8 cellular contexts compared by ENCODE assay signal in the genomic region with DNA sequence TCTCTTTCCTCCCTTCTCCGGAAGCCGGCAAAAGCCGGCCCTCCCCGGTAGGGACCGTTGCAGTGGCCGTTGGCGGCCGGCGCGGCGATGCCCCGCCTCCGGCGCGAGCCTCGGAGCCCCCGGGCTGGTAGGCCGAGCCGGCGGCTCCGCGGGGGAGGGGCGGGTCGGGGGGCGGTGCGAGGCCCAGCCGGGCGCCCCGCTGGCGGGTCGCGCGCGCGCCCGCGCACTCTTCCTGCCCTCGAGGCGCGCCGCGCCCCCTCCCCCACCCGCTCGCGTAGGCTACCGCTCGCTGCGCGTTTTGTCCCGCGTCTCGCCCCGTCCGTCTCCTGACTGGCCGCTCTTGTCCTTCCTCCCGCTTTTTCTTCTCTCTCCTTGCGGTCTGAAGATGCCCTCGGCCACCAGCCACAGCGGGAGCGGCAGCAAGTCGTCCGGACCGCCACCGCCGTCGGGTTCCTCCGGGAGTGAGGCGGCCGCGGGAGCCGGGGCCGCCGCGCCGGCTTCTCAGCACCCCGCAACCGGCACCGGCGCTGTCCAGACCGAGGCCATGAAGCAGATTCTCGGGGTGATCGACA. TPM values are rescaled to one million over a fixed set of nuclear protein-coding genes. Genes with fewer than 3 reads are reported as not detected.
DNase-seq lines count a peak whose midpoint lies in the region; ATAC-seq and TF ChIP-seq lines count a peak whose summit lies in the region.

No MANE protein-coding gene starts in this region.

- no peaks in the 10 kb centered on the region for H3K9me3 Mint-ChIP-seq in Caco-2 (ENCODE audit: unreplicated experiment)

- peak overlapping the region; percentile 87 for H3K4me2 ChIP-seq in OCI-LY3 (ENCODE audit: low read length)

- BruUV-seq in Caco-2 (replicated peaks; lab: Mats Ljungman, UMichigan): no TSS peak

- CTCF ChIA-PET in Caco-2 (lab: Charles Lee): interaction anchor here (1.0 to 1.4 kb wide), 2 partner anchors 24 to 53 kb away, joined by 3 to 7 read pairs; partner anchors contain the start of gene NAT10

- H3K4me1 Mint-ChIP-seq in Caco-2 (ENCODE audit: low read depth, unreplicated experiment): peaks cover 14% of the 10 kb centered on the region

- H3K27me3 ChIP-seq in Caco-2 (replicated peaks; ENCODE audit: control insufficient read depth, insufficient read depth, low read length) (no peaks in the 10 kb centered on the region), OCI-LY3 (ENCODE audit: low read depth, low read length) (no peaks in the 10 kb centered on the region), mucosa of stomach (ENCODE audit: control insufficient read depth, insufficient read depth, low read length) (no peaks in the 10 kb centered on the region)

- peak overlapping the region; percentile 98 for H3K4me3 Mint-ChIP-seq in Caco-2 (ENCODE audit: unreplicated experiment)

- H4K20me1 ChIP-seq in OCI-LY3 (ENCODE audit: insufficient read depth, low read length): peaks cover 27% of the 10 kb centered on the region

- peak overlapping the region; percentile 97 for H3K27ac Mint-ChIP-seq in Caco-2 (ENCODE audit: unreplicated experiment)

- H3K4me3 ChIP-seq in Caco-2 (ENCODE audit: low read depth, low read length) (peak overlapping the region; percentile 94), OCI-LY3 (ENCODE audit: low read length) (peak overlapping the region; percentile 96), mucosa of stomach (ENCODE audit: low read length) (peak overlapping the region; percentile 83)

- peaks cover 42% of the 10 kb centered on the region for H3K36me3 Mint-ChIP-seq in Caco-2 (ENCODE audit: insufficient read depth, unreplicated experiment)

- H3K9ac ChIP-seq in OCI-LY3 (ENCODE audit: low read length): peak overlapping the region; percentile 100
- H3K9ac ChIP-seq in mucosa of stomach (ENCODE audit: low read length): peak overlapping the region; percentile 95

- H3K36me3 ChIP-seq in Caco-2 (ENCODE audit: control insufficient read depth, insufficient read depth, low read length): peaks cover 2% of the 10 kb centered on the region
- peaks cover 38% of the 10 kb centered on the region for H3K36me3 ChIP-seq in OCI-LY3 (replicated peaks; ENCODE audit: low read depth, low read length)
- H3K36me3 ChIP-seq in mucosa of stomach (ENCODE audit: control insufficient read depth, insufficient read depth, low read length): no peaks in the 10 kb centered on the region

- TF ChIP-seq POLR2A in erythroblast (IDR thresholded peaks at IDR 0.05; ENCODE audit: low read length): peak; percentile 14

- peak; percentile 47 for ATAC-seq in GM21367 (IDR thresholded peaks at IDR 0.05; ENCODE audit: unreplicated experiment)

- peak; percentile 88 to 91 for DNase-seq in Caco-2
- peak in 73 of 76 experiments; percentile 11 to 91 (median 75) for DNase-seq in HUDEP-2 (lab: John Stamatoyannopoulos, UW; ENCODE audit: unreplicated experiment in 76 of 76)
- DNase-seq in activated T-cell treated with anti-CD3 and anti-CD28 coated beads, Interleukin-2, amount 50 U/mL, for 1 hour: peak; percentile 88
- peak; percentile 92 to 94 for DNase-seq in erythroblast (lab: John Stamatoyannopoulos, UW)
- peak; percentile 93 for DNase-seq in stimulated activated CD8-positive, alpha-beta memory T cell treated with anti-CD3 and anti-CD28 coated beads, Interleukin-4, amount 100 ng/mL, for 48 hours

- H3K9me3 ChIP-seq in Caco-2 (no peaks in the 10 kb centered on the region), OCI-LY3 (ENCODE audit: insufficient read depth, low read length) (no peaks in the 10 kb centered on the region), mucosa of stomach (ENCODE audit: control insufficient read depth, low read length) (no peaks in the 10 kb centered on the region)

- H3K27ac ChIP-seq in OCI-LY3 (ENCODE audit: low read length): peak overlapping the region; percentile 97

- no peaks in the 10 kb centered on the region for H3K27me3 Mint-ChIP-seq in Caco-2 (ENCODE audit: insufficient read depth, unreplicated experiment)

- TF ChIP-seq CTCF in Caco-2 (IDR thresholded peaks at IDR 0.05; ENCODE audit: insufficient read depth in 1 of 2, low read depth in 1 of 2, low read length in 1 of 2, severe bottlenecking in 1 of 2, unreplicated experiment in 1 of 2) (no peak), OCI-LY3 (IDR thresholded peaks at IDR 0.05; ENCODE audit: low read depth, low read length) (no peak)

- POLR2A ChIA-PET in Caco-2 (lab: Charles Lee): interaction anchor here (1.2 to 1.6 kb wide), 3 partner anchors 13 to 54 kb away, joined by 3 to 14 read pairs (median 9); partner anchors contain the start of gene NAT10

- intact Hi-C loops in Caco-2 (cut with micrococcal nuclease; ENCODE audit: unreplicated experiment): loop anchor here (5.0 kb wide), 1 partner anchor 305 kb away; the partner anchor contains the start of gene ABTB2

- H3K79me2 ChIP-seq in OCI-LY3 (ENCODE audit: low read length): peaks cover 50% of the 10 kb centered on the region

- H2AFZ ChIP-seq in OCI-LY3 (ENCODE audit: low read depth, low read length): peak overlapping the region; percentile 8; the same call in 1 of the 2 replicates

- H3K4me1 ChIP-seq in Caco-2 (peaks cover 23% of the 10 kb centered on the region), OCI-LY3 (ENCODE audit: low read length) (peaks cover 39% of the 10 kb centered on the region), mucosa of stomach (ENCODE audit: control insufficient read depth, insufficient read depth, low read length) (peaks cover 18% of the 10 kb centered on the region)

RNA-seq across cellular contexts. Expression of gene CAPRIN1, which starts 0.6 kb away (rescaled TPM):
- total RNA-seq in Caco-2 (2022): 217 and 224 TPM in 2 replicates

RNA-seq across cellular contexts. Expression of gene NAT10, which starts 53.3 kb away (rescaled TPM):
- total RNA-seq in Caco-2 (2022): 91.4 and 101 TPM in 2 replicates

Comparison
In these comparisons a context has a peak if more than half of its experiments do, and no peak if none do; other contexts are left out.
1. Peak in every context shown above with its lines: DNase-seq, ATAC-seq, H3K4me3 ChIP-seq and H3K27ac ChIP-seq.